23 cellular contexts compared by ENCODE assay signal in genomic region chr10:129851941-129852650, GRCh38.
"Had no signal": no experiment of that assay in that cellular context is flagged by ENCODE, and none has a peak within 500 bp of the region (broad histone marks: within the 10 kb centered on the region; RNA-seq: fewer than 3 reads in every experiment).

No MANE protein-coding gene starts in this region.

- H3K27ac Mint-ChIP-seq: activated CD4-positive, alpha-beta T cell treated with anti-CD3 and anti-CD28 coated beads, Interleukin-2, amount 10 ng/mL, durations not matched to agents 7 days and 5 days; activated CD8-positive, alpha-beta T cell treated with anti-CD3 and anti-CD28 coated beads, Interleukin-2, amount 10 ng/mL, durations not matched to agents 7 days and 5 days; activated naive CD4-positive, alpha-beta T cell treated with anti-CD3 and anti-CD28 coated beads, Interleukin-2, amount 50 U/mL, for 24 hours; natural killer cell treated with Interleukin-12 subunit alpha and Interleukin-12 subunit beta and Interleukin-15 and Interleukin-18, amount 100 ng/mL, for 72 hours had no signal

- ATAC-seq: activated CD8-positive, alpha-beta T cell treated with anti-CD3 and anti-CD28 coated beads, Interleukin-2, amount 10 ng/mL, durations not matched to agents 7 days and 5 days; esophagus mucosa; natural killer cell treated with Interleukin-12 subunit alpha and Interleukin-12 subunit beta and Interleukin-15 and Interleukin-18, amount 100 ng/mL, for 72 hours had no signal

- H3K9me3 Mint-ChIP-seq: activated CD4-positive, alpha-beta T cell treated with anti-CD3 and anti-CD28 coated beads, Interleukin-2, amount 10 ng/mL, durations not matched to agents 7 days and 5 days; activated naive CD4-positive, alpha-beta T cell treated with anti-CD3 and anti-CD28 coated beads, Interleukin-2, amount 50 U/mL, for 24 hours; natural killer cell treated with Interleukin-12 subunit alpha and Interleukin-12 subunit beta and Interleukin-15 and Interleukin-18, amount 100 ng/mL, for 72 hours had no signal

- H3K36me3 Mint-ChIP-seq: activated naive CD4-positive, alpha-beta T cell treated with anti-CD3 and anti-CD28 coated beads, Interleukin-2, amount 50 U/mL, for 24 hours; natural killer cell treated with Interleukin-12 subunit alpha and Interleukin-12 subunit beta and Interleukin-15 and Interleukin-18, amount 100 ng/mL, for 72 hours had no signal

- H3K36me3 ChIP-seq: brain microvascular endothelial cell, left lung, neutrophil, sigmoid colon, uterus, WERI-Rb-1 had no signal

- H3K4me3 ChIP-seq: left lung, sigmoid colon, testis, uterus had no signal

- H3K4me1 Mint-ChIP-seq: activated CD4-positive, alpha-beta T cell treated with anti-CD3 and anti-CD28 coated beads, Interleukin-2, amount 10 ng/mL, durations not matched to agents 7 days and 5 days; activated naive CD4-positive, alpha-beta T cell treated with anti-CD3 and anti-CD28 coated beads, Interleukin-2, amount 50 U/mL, for 24 hours had no signal

- H3K4me3 Mint-ChIP-seq: activated CD4-positive, alpha-beta T cell treated with anti-CD3 and anti-CD28 coated beads, Interleukin-2, amount 10 ng/mL, durations not matched to agents 7 days and 5 days; activated CD8-positive, alpha-beta T cell treated with anti-CD3 and anti-CD28 coated beads, Interleukin-2, amount 10 ng/mL, durations not matched to agents 7 days and 5 days; activated naive CD4-positive, alpha-beta T cell treated with anti-CD3 and anti-CD28 coated beads, Interleukin-2, amount 50 U/mL, for 24 hours; natural killer cell treated with Interleukin-12 subunit alpha and Interleukin-12 subunit beta and Interleukin-15 and Interleukin-18, amount 100 ng/mL, for 72 hours had no signal

- DNase-seq: activated CD4-positive, alpha-beta T cell treated with anti-CD3 and anti-CD28 coated beads, Interleukin-2, amount 10 ng/mL, durations not matched to agents 7 days and 5 days; activated CD4-positive, CD25-positive, alpha-beta regulatory T cell treated with anti-CD3 and anti-CD28 coated beads, Interleukin-2, amount 50 U/mL, for 72 hours; activated CD8-positive, alpha-beta T cell treated with anti-CD3 and anti-CD28 coated beads, Interleukin-2, amount 10 ng/mL, durations not matched to agents 7 days and 5 days; activated gamma-delta T cell treated with Interleukin-2 at 50 U/mL for 16 hours; brain microvascular endothelial cell; caudate nucleus; effector memory CD4-positive, alpha-beta T cell; foreskin melanocyte; hippocampal formation; mammary epithelial cell; midbrain; sigmoid colon; stimulated activated CD4-positive, alpha-beta T cell treated with anti-CD3 and anti-CD28 coated beads, Interleukin-4, amount 100 ng/mL, for 1 hour; stimulated activated naive CD4-positive, alpha-beta T cell; testis; trophoblast cell; uterus; WERI-Rb-1 had no signal

- H3K27me3 ChIP-seq: brain microvascular endothelial cell, sigmoid colon, testis, uterus had no signal
